Comparison of ENCODE assay signal across 22 cellular contexts in genomic region chr16:70657956-70658355, GRCh38. TPM values are rescaled to one million over a fixed set of nuclear protein-coding genes. Genes with fewer than 3 reads are reported as not detected.
DNase-seq lines count a peak whose midpoint lies in the region; ATAC-seq lines count a peak whose summit lies in the region.
"Had no signal": no experiment of that assay in that cellular context is flagged by ENCODE, and none has a peak within 500 bp of the region (broad histone marks: within the 10 kb centered on the region; RNA-seq: fewer than 3 reads in every experiment).

No MANE protein-coding gene starts in this region.

- no peak overlapping the region for H3K4me2 ChIP-seq in neuronal stem cell (ENCODE audit: insufficient read depth, low read length, poor library complexity, severe bottlenecking)

- H2BK5ac ChIP-seq in neuronal stem cell (ENCODE audit: low read length), result no peak overlapping the region

- no CpG with 5 or more reads among the region's 7 CpGs for WGBS in neuronal stem cell (ENCODE audit: extremely low coverage in 2 of 2, insufficient read length in 2 of 2, insufficient replicate concordance in 1 of 2), 2 donors

- H2BK15ac ChIP-seq in neuronal stem cell (ENCODE audit: low read length), result no peak overlapping the region

- no peak overlapping the region for H3K4ac ChIP-seq in neuronal stem cell (ENCODE audit: low read length)

- no peak overlapping the region for H3K14ac ChIP-seq in neuronal stem cell (ENCODE audit: low read length)

- H3K27ac ChIP-seq in neuronal stem cell (replicated peaks; ENCODE audit: low read length), result no peak overlapping the region
- H3K27ac ChIP-seq: GM23248, Peyer's patch had no signal

- H3K27me3 ChIP-seq in neuronal stem cell (ENCODE audit: control insufficient read depth in 3 of 3, insufficient read depth in 3 of 3, low read depth in 1 of 3, low read length in 3 of 3), result no peaks in the 10 kb centered on the region
- H3K27me3 ChIP-seq: Peyer's patch had no signal

- H4K91ac ChIP-seq in neuronal stem cell (ENCODE audit: low read depth, low read length, poor library complexity), result no peak overlapping the region

- peak overlapping the region; percentile 5 for H3K18ac ChIP-seq in neuronal stem cell (ENCODE audit: low read length)

- peaks cover 5% of the 10 kb centered on the region for H3K4me1 Mint-ChIP-seq in activated T-helper 2 cell treated with anti-CD3 and anti-CD28 coated beads, Interferon-gamma antibody, Interleukin-2, Interleukin-4, amounts not matched to agents 10 μg/mL and 5 μg/mL and 100 μg/mL, durations not matched to agents 14 hours and 24 hours and 36 hours (ENCODE audit: low read depth)

- H2BK120ac ChIP-seq in neuronal stem cell (ENCODE audit: low read depth, low read length), result no peak overlapping the region

- no peaks in the 10 kb centered on the region for H3K9me3 ChIP-seq in neuronal stem cell (replicated peaks in 1 of 2; ENCODE audit: control insufficient read depth in 2 of 2, insufficient read depth in 1 of 2, low read depth in 1 of 2, low read length in 2 of 2)
- H3K9me3 ChIP-seq: Peyer's patch had no signal

- H2BK12ac ChIP-seq in neuronal stem cell (ENCODE audit: low read length), result no peak overlapping the region

- no peak overlapping the region for H3K4me3 Mint-ChIP-seq in activated T-helper 2 cell treated with anti-CD3 and anti-CD28 coated beads, Interferon-gamma antibody, Interleukin-2, Interleukin-4, amounts not matched to agents 10 μg/mL and 5 μg/mL and 100 μg/mL, durations not matched to agents 14 hours and 24 hours and 36 hours (ENCODE audit: low read depth)
- H3K4me3 Mint-ChIP-seq: B cell; CD14-positive monocyte; IgD-negative memory B cell; T-helper 1 cell treated with Interleukin-12 subunit alpha and Interleukin-12 subunit beta and Interleukin-4 antibody, amounts not matched to agents 30 μg/mL and 1 μg/mL, for 36 hours had no signal

- H3K36me3 Mint-ChIP-seq in activated T-helper 2 cell treated with anti-CD3 and anti-CD28 coated beads, Interferon-gamma antibody, Interleukin-2, Interleukin-4, amounts not matched to agents 10 μg/mL and 5 μg/mL and 100 μg/mL, durations not matched to agents 14 hours and 24 hours and 36 hours (ENCODE audit: low read depth), result no peaks in the 10 kb centered on the region
- H3K36me3 Mint-ChIP-seq: CD14-positive monocyte, IgD-negative memory B cell had no signal

- peaks cover 0 to 10% of the 10 kb centered on the region in 2 donors for H3K36me3 ChIP-seq in neuronal stem cell (replicated peaks in 1 of 2; ENCODE audit: control insufficient read depth in 2 of 2, insufficient read depth in 2 of 2, low read length in 2 of 2)

- peaks cover 1% of the 10 kb centered on the region for H3K27me3 Mint-ChIP-seq in activated T-helper 2 cell treated with anti-CD3 and anti-CD28 coated beads, Interferon-gamma antibody, Interleukin-2, Interleukin-4, amounts not matched to agents 10 μg/mL and 5 μg/mL and 100 μg/mL, durations not matched to agents 14 hours and 24 hours and 36 hours (ENCODE audit: low read depth)

- no peak overlapping the region for H3K23ac ChIP-seq in neuronal stem cell (ENCODE audit: low read depth, low read length, poor library complexity)

- no peak overlapping the region for H3K9ac ChIP-seq in neuronal stem cell (ENCODE audit: low read depth, low read length, poor library complexity)
- H3K9ac ChIP-seq: GM23248 had no signal

- no peak overlapping the region for H2AK5ac ChIP-seq in neuronal stem cell (ENCODE audit: low read depth, low read length)

- no peaks in the 10 kb centered on the region for H3K79me1 ChIP-seq in neuronal stem cell (ENCODE audit: low read depth, low read length)

- H3K4me1 ChIP-seq in neuronal stem cell (ENCODE audit: control insufficient read depth in 2 of 2, insufficient read depth in 1 of 2, low read depth in 1 of 2, low read length in 2 of 2), result no peaks in the 10 kb centered on the region

- no peak overlapping the region for H3K27ac Mint-ChIP-seq in activated T-helper 2 cell treated with anti-CD3 and anti-CD28 coated beads, Interferon-gamma antibody, Interleukin-2, Interleukin-4, amounts not matched to agents 10 μg/mL and 5 μg/mL and 100 μg/mL, durations not matched to agents 14 hours and 24 hours and 36 hours
- H3K27ac Mint-ChIP-seq: B cell; IgD-negative memory B cell; T-helper 1 cell treated with Interleukin-12 subunit alpha and Interleukin-12 subunit beta and Interleukin-4 antibody, amounts not matched to agents 30 μg/mL and 1 μg/mL, for 36 hours had no signal

- no peak overlapping the region for H4K8ac ChIP-seq in neuronal stem cell (ENCODE audit: low read depth, low read length)

- no peaks in the 10 kb centered on the region for H3K9me3 Mint-ChIP-seq in activated T-helper 2 cell treated with anti-CD3 and anti-CD28 coated beads, Interferon-gamma antibody, Interleukin-2, Interleukin-4, amounts not matched to agents 10 μg/mL and 5 μg/mL and 100 μg/mL, durations not matched to agents 14 hours and 24 hours and 36 hours
- H3K9me3 Mint-ChIP-seq: CD14-positive monocyte; IgD-negative memory B cell; T-helper 1 cell treated with Interleukin-12 subunit alpha and Interleukin-12 subunit beta and Interleukin-4 antibody, amounts not matched to agents 30 μg/mL and 1 μg/mL, for 36 hours had no signal

- intact Hi-C loops in activated T-helper 2 cell treated with anti-CD3 and anti-CD28 coated beads, Interferon-gamma antibody, Interleukin-2, Interleukin-4, amounts not matched to agents 10 μg/mL and 5 μg/mL and 100 μg/mL, durations not matched to agents 14 hours and 24 hours and 36 hours (cut with micrococcal nuclease), result no loop called here

- no peak overlapping the region for H3K4me3 ChIP-seq in neuronal stem cell (ENCODE audit: low read length in 2 of 2)
- H3K4me3 ChIP-seq: GM23248, Peyer's patch had no signal

- no peak overlapping the region for H2AFZ ChIP-seq in neuronal stem cell (ENCODE audit: low read length)
- H2AFZ ChIP-seq: GM23248 had no signal

- peak; percentile 16 for DNase-seq in NCI-H82 (lab: John Stamatoyannopoulos, UW)
- no peak for DNase-seq in NCI-H82 treated with DMSO at 0.1 percent for 48 hours (lab: John Stamatoyannopoulos, UW; ENCODE audit: unreplicated experiment)
- DNase-seq in SHP77 (lab: John Stamatoyannopoulos, UW), result peak; percentile 89 to 94
- no peak for DNase-seq in neuronal stem cell (ENCODE audit: low spot score)
- DNase-seq in GM03348 (ENCODE audit: low spot score), result no peak
- DNase-seq in activated T-helper 2 cell treated with anti-CD3 and anti-CD28 coated beads, Interferon-gamma antibody, Interleukin-2, Interleukin-4, amounts not matched to agents 10 μg/mL and 5 μg/mL and 100 μg/mL, durations not matched to agents 14 hours and 24 hours and 36 hours (ENCODE audit: low spot score), result no peak
- DNase-seq: DMS79, GM23248, HCEC 1CT, MV-4-11, NCI-H1105 treated with DMSO at 0.1 percent for 48 hours, NCI-H187 treated with DMSO at 0.1 percent for 48 hours, NCI-H2171 treated with DMSO at 0.1 percent for 48 hours, NCI-H526 treated with DMSO at 0.1 percent for 48 hours, T1000 had no signal

- no peak for ATAC-seq in HG03159 (IDR thresholded peaks at IDR 0.05; ENCODE audit: unreplicated experiment)

RNA-seq across cellular contexts. Expression of gene IL34, which starts 11.6 kb away (rescaled TPM):
- polyA plus RNA-seq in neuronal stem cell (2013, experiment 1 of 2), result not detected
- 0.03 TPM for polyA plus RNA-seq in neuronal stem cell (2013, experiment 2 of 2)
- total RNA-seq in activated T-helper 2 cell treated with anti-CD3 and anti-CD28 coated beads, Interferon-gamma antibody, Interleukin-2, Interleukin-4, amounts not matched to agents 10 μg/mL and 5 μg/mL and 100 μg/mL, durations not matched to agents 14 hours and 24 hours and 36 hours, result 0.28 TPM in 1 of 2 replicates, not detected in the other
- total RNA-seq: B cell, GM23248, OCI-LY7 had no signal
- polyA plus RNA-seq: CD14-positive monocyte, GM23248, IgD-negative memory B cell had no signal

RNA-seq across cellular contexts. Expression of gene MTSS2, which starts 27.9 kb away (rescaled TPM):
- 45.9 TPM for polyA plus RNA-seq in neuronal stem cell (2013, experiment 1 of 2)
- 48.5 TPM for polyA plus RNA-seq in neuronal stem cell (2013, experiment 2 of 2)
- 1.3 TPM in 2 replicates for total RNA-seq in activated T-helper 2 cell treated with anti-CD3 and anti-CD28 coated beads, Interferon-gamma antibody, Interleukin-2, Interleukin-4, amounts not matched to agents 10 μg/mL and 5 μg/mL and 100 μg/mL, durations not matched to agents 14 hours and 24 hours and 36 hours
- polyA plus RNA-seq: CD14-positive monocyte had no signal

Comparison
In these comparisons a context has a peak if more than half of its experiments do, and no peak if none do; other contexts are left out.
1. DNase-seq: peak in NCI-H82 (single experiment) and SHP77 (2 of 2); none in NCI-H82 treated with DMSO at 0.1 percent for 48 hours (single experiment), neuronal stem cell (single experiment), GM03348 (single experiment) and activated T-helper 2 cell treated with anti-CD3 and anti-CD28 coated beads, Interferon-gamma antibody, Interleukin-2, Interleukin-4, amounts not matched to agents 10 μg/mL and 5 μg/mL and 100 μg/mL, durations not matched to agents 14 hours and 24 hours and 36 hours (single experiment).